14 cellular contexts compared by ENCODE assay signal in genomic region chr20:38050691-38051090, GRCh38. TPM values are rescaled to one million over a fixed set of nuclear protein-coding genes. Genes with fewer than 3 reads are reported as not detected.
A peak's percentile ranks its signal among the peaks of the same experiment; 100 is the strongest.
DNase-seq lines count a peak whose midpoint lies in the region; ATAC-seq and TF ChIP-seq lines count a peak whose summit lies in the region.
"Had no signal": no experiment of that assay in that cellular context is flagged by ENCODE, and none has a peak within 500 bp of the region (broad histone marks: within the 10 kb centered on the region; RNA-seq: fewer than 3 reads in every experiment).

No MANE protein-coding gene starts in this region.

- TF ChIP-seq CTCF in OCI-LY7 (conservative IDR thresholded peaks at IDR 0.05; ENCODE audit: low read length) (no peak), choroid plexus epithelial cell (conservative IDR thresholded peaks at IDR 0.05; ENCODE audit: low read depth, low read length) (no peak), WTC11 (IDR thresholded peaks at IDR 0.05) (no peak)

- H3K4me1 ChIP-seq in OCI-LY7 (ENCODE audit: insufficient read depth, low read length, poor library complexity, severe bottlenecking) = peaks cover 4% of the 10 kb centered on the region
- peaks cover 16 to 23% of the 10 kb centered on the region in 2 experiments for H3K4me1 ChIP-seq in trophoblast cell (ENCODE audit: control insufficient read depth in 1 of 2, insufficient read depth in 2 of 2, low read length in 2 of 2)

- H2AFZ ChIP-seq in OCI-LY7 (ENCODE audit: low read length) = no peak overlapping the region
- H2AFZ ChIP-seq in trophoblast cell (ENCODE audit: insufficient read depth, low read length, poor library complexity) = no peak overlapping the region

- no peaks in the 10 kb centered on the region for H3K9me3 Mint-ChIP-seq in activated CD4-positive, alpha-beta T cell treated with anti-CD3 and anti-CD28 coated beads, Interleukin-2, amount 10 ng/mL, durations not matched to agents 24 days and 14 days
- H3K9me3 Mint-ChIP-seq in WTC11 = no peaks in the 10 kb centered on the region
- H3K9me3 Mint-ChIP-seq: IgD-negative memory B cell had no signal

- H3K9me3 ChIP-seq in OCI-LY7 (ENCODE audit: low read length) = no peaks in the 10 kb centered on the region
- H3K9me3 ChIP-seq in trophoblast cell (ENCODE audit: insufficient read depth, low read depth, low read length) = no peaks in the 10 kb centered on the region

- H2BK5ac ChIP-seq in trophoblast cell (ENCODE audit: low read depth, low read length, poor library complexity) = no peak overlapping the region

- no peak overlapping the region for H3K14ac ChIP-seq in trophoblast cell (ENCODE audit: low read length)

- ATAC-seq in WTC11 (no peak), GM18861 (IDR thresholded peaks at IDR 0.05; ENCODE audit: unreplicated experiment) (no peak)

- peaks cover 20% of the 10 kb centered on the region; the same call in 1 of the 2 replicates for H4K20me1 ChIP-seq in OCI-LY7 (ENCODE audit: insufficient read depth, low read length)

- TSS peak; percentile 5 for BruUV-seq in OCI-LY7 (replicated peaks; lab: Mats Ljungman, UMichigan)

- CTCF ChIA-PET in OCI-LY7 (lab: Charles Lee; ENCODE audit: unreplicated experiment) = no interaction called here
- CTCF ChIA-PET in WTC11 (lab: Charles Lee) = interaction anchor here (1.3 kb wide), 1 partner anchor 58 kb away, joined by 4 read pairs; no protein-coding TSS in a partner anchor

- no peak overlapping the region for H2BK120ac ChIP-seq in trophoblast cell (ENCODE audit: insufficient read depth, low read length, poor library complexity)

- no peak overlapping the region for H3K4me3 Mint-ChIP-seq in activated CD4-positive, alpha-beta T cell treated with anti-CD3 and anti-CD28 coated beads, Interleukin-2, amount 10 ng/mL, durations not matched to agents 24 days and 14 days
- no peak overlapping the region for H3K4me3 Mint-ChIP-seq in WTC11
- H3K4me3 Mint-ChIP-seq: IgD-negative memory B cell had no signal

- H3K36me3 ChIP-seq in OCI-LY7 (ENCODE audit: insufficient read depth, low read length) = peaks cover 88% of the 10 kb centered on the region
- peaks cover 0 to 9% of the 10 kb centered on the region in 2 experiments for H3K36me3 ChIP-seq in trophoblast cell (ENCODE audit: control insufficient read depth in 1 of 2, insufficient read depth in 2 of 2, low read length in 2 of 2)

- no peaks in the 10 kb centered on the region for H3K9me2 ChIP-seq in OCI-LY7 (ENCODE audit: insufficient read depth, low read length)

- no peaks in the 10 kb centered on the region for H3K27me3 Mint-ChIP-seq in activated CD4-positive, alpha-beta T cell treated with anti-CD3 and anti-CD28 coated beads, Interleukin-2, amount 10 ng/mL, durations not matched to agents 24 days and 14 days
- no peaks in the 10 kb centered on the region for H3K27me3 Mint-ChIP-seq in WTC11 (ENCODE audit: low read depth)
- H3K27me3 Mint-ChIP-seq: IgD-negative memory B cell had no signal

- H3K4me3 ChIP-seq in OCI-LY7 (ENCODE audit: low read depth, low read length, poor library complexity, severe bottlenecking) = no peak overlapping the region
- H3K4me3 ChIP-seq in choroid plexus epithelial cell (ENCODE audit: low read depth, low read length) = no peak overlapping the region
- no peak overlapping the region for H3K4me3 ChIP-seq in trophoblast cell (ENCODE audit: low read depth, low read length)

- no peak for DNase-seq in activated CD4-positive, alpha-beta T cell treated with anti-CD3 and anti-CD28 coated beads, Interleukin-2, amount 10 ng/mL, durations not matched to agents 24 days and 14 days
- DNase-seq in activated CD4-positive, alpha-beta T cell treated with anti-CD3 and anti-CD28 coated beads, Interleukin-2, amount 50 U/mL, for 4 hours = no peak
- DNase-seq in OCI-LY7 (ENCODE audit: low spot score) (no peak), choroid plexus epithelial cell (ENCODE audit: low read depth) (peak; percentile 61), trophoblast cell (peak in 1 of 2 donors; percentile 25), WTC11 (ENCODE audit: low spot score) (no peak), ecto neural progenitor cell (ENCODE audit: low spot score) (no peak)
- DNase-seq: cerebellar nuclear complex; NCI-H146; NCI-H748 treated with DMSO at 0.1 percent for 48 hours; posterior cingulate gyrus; stimulated activated CD4-positive, alpha-beta T cell treated with anti-CD3 and anti-CD28 coated beads, Interleukin-15, amount 100 ng/mL, for 24 hours had no signal

- H3K79me2 ChIP-seq in OCI-LY7 (ENCODE audit: insufficient read depth, low read depth, low read length) (peaks cover 41% of the 10 kb centered on the region), trophoblast cell (ENCODE audit: control insufficient read depth, insufficient read depth, low read length, poor library complexity) (peaks cover 2% of the 10 kb centered on the region)

- H2AK5ac ChIP-seq in trophoblast cell (ENCODE audit: low read length) = no peak overlapping the region

- peak overlapping the region; percentile 13 for H3K27ac Mint-ChIP-seq in activated CD4-positive, alpha-beta T cell treated with anti-CD3 and anti-CD28 coated beads, Interleukin-2, amount 10 ng/mL, durations not matched to agents 24 days and 14 days
- no peak overlapping the region for H3K27ac Mint-ChIP-seq in WTC11

- no peak overlapping the region for H2BK12ac ChIP-seq in trophoblast cell (ENCODE audit: low read length)

- no peak overlapping the region for H4K12ac ChIP-seq in trophoblast cell (ENCODE audit: low read depth, low read length)

- peaks cover 35% of the 10 kb centered on the region for H3K4me1 Mint-ChIP-seq in activated CD4-positive, alpha-beta T cell treated with anti-CD3 and anti-CD28 coated beads, Interleukin-2, amount 10 ng/mL, durations not matched to agents 24 days and 14 days
- H3K4me1 Mint-ChIP-seq in WTC11 = peaks cover 21% of the 10 kb centered on the region

- no peak overlapping the region for H4K8ac ChIP-seq in trophoblast cell (ENCODE audit: low read depth, low read length)

- H3K18ac ChIP-seq in trophoblast cell (ENCODE audit: low read length) = no peak overlapping the region

- no peak overlapping the region for H3K4me2 ChIP-seq in OCI-LY7 (ENCODE audit: low read length)
- H3K4me2 ChIP-seq in trophoblast cell (ENCODE audit: low read length) = no peak overlapping the region

- no peak overlapping the region for H3K4ac ChIP-seq in trophoblast cell (ENCODE audit: low read depth, low read length)

- no peak overlapping the region for H4K91ac ChIP-seq in trophoblast cell (ENCODE audit: low read depth, low read length)

- H3K36me3 Mint-ChIP-seq in activated CD4-positive, alpha-beta T cell treated with anti-CD3 and anti-CD28 coated beads, Interleukin-2, amount 10 ng/mL, durations not matched to agents 24 days and 14 days (ENCODE audit: low read depth) = peaks cover 42% of the 10 kb centered on the region
- H3K36me3 Mint-ChIP-seq in WTC11 = peaks cover 15% of the 10 kb centered on the region
- H3K36me3 Mint-ChIP-seq: IgD-negative memory B cell had no signal

- H3K27ac ChIP-seq in OCI-LY7 (ENCODE audit: low read depth, low read length, poor library complexity, severe bottlenecking) = no peak overlapping the region
- H3K27ac ChIP-seq in trophoblast cell (ENCODE audit: low read depth, low read length) = peak overlapping the region; percentile 83

- H3K27me3 ChIP-seq in trophoblast cell (ENCODE audit: insufficient read depth, low read length) = no peaks in the 10 kb centered on the region

- peaks cover 9% of the 10 kb centered on the region for H3K79me1 ChIP-seq in trophoblast cell (ENCODE audit: low read length)

- POLR2A ChIA-PET in OCI-LY7 (lab: Charles Lee) (interaction anchor here (3.4 kb wide), 1 partner anchor 14 kb away, joined by 11 read pairs; no protein-coding TSS in a partner anchor), WTC11 (lab: Charles Lee) (no interaction called here)

- no peak overlapping the region for H3K23ac ChIP-seq in trophoblast cell (ENCODE audit: low read length)

- no peak overlapping the region for H3K9ac ChIP-seq in trophoblast cell (ENCODE audit: low read length)

- intact Hi-C loops in activated CD4-positive, alpha-beta T cell treated with anti-CD3 and anti-CD28 coated beads, Interleukin-2, amount 10 ng/mL, durations not matched to agents 24 days and 14 days (cut with micrococcal nuclease) = no loop called here
- intact Hi-C loops in OCI-LY7 (cut with micrococcal nuclease; ENCODE audit: unreplicated experiment) = no loop called here

- WGBS in trophoblast cell (ENCODE audit: extremely low coverage, insufficient coverage, insufficient read length) = no CpG with 5 or more reads among the region's 1 CpG

TF ChIP-seq in WTC11, 78 proteins besides CTCF, POLR2A, EP300 and RAD21 (continues in another document):
- no peak for TF ChIP-seq FOXP4 (CRISPR knock-in tag; IDR thresholded peaks at IDR 0.05)
- TF ChIP-seq MAX (CRISPR knock-in tag; IDR thresholded peaks at IDR 0.05) = no peak
- TF ChIP-seq MXD4 (CRISPR knock-in tag; IDR thresholded peaks at IDR 0.05; ENCODE audit: borderline replicate concordance) = no peak
- TF ChIP-seq ZNF416 (CRISPR knock-in tag; IDR thresholded peaks at IDR 0.05) = no peak

RNA-seq across cellular contexts. Expression of gene RPRD1B, which starts 17.1 kb away (rescaled TPM):
- 49.8 and 51.2 TPM in 2 replicates for total RNA-seq in activated CD4-positive, alpha-beta T cell treated with anti-CD3 and anti-CD28 coated beads, Interleukin-2, amount 10 ng/mL, durations not matched to agents 24 days and 14 days
- total RNA-seq in OCI-LY7 (2014; rRNA removed; shearing (Covaris generic)) = 45.6 and 52.3 TPM in 2 replicates
- total RNA-seq in OCI-LY7 (2022) (67.3 and 67.9 TPM in 2 replicates), WTC11 (2021) (21.4 to 25.5 TPM (median 21.5 TPM) in 3 replicates)
- 29.9 and 32.6 TPM in 2 replicates for polyA plus RNA-seq in trophoblast cell (2013)

RNA-seq across cellular contexts. Expression of gene TTI1, which starts 17.4 kb away (rescaled TPM):
- total RNA-seq in activated CD4-positive, alpha-beta T cell treated with anti-CD3 and anti-CD28 coated beads, Interleukin-2, amount 10 ng/mL, durations not matched to agents 24 days and 14 days = 43.3 and 48.8 TPM in 2 replicates
- 20.2 and 22.4 TPM in 2 replicates for total RNA-seq in OCI-LY7 (2014; rRNA removed; shearing (Covaris generic))
- 26.5 and 28.7 TPM in 2 replicates for total RNA-seq in OCI-LY7 (2022)
- polyA plus RNA-seq in trophoblast cell (2013) = 14.6 and 14.7 TPM in 2 replicates
- total RNA-seq in WTC11 (2021) = 42.8 to 43.5 TPM (median 43.4 TPM) in 3 replicates
